Comparison of ENCODE assay signal across 10 cellular contexts in the genomic region with DNA sequence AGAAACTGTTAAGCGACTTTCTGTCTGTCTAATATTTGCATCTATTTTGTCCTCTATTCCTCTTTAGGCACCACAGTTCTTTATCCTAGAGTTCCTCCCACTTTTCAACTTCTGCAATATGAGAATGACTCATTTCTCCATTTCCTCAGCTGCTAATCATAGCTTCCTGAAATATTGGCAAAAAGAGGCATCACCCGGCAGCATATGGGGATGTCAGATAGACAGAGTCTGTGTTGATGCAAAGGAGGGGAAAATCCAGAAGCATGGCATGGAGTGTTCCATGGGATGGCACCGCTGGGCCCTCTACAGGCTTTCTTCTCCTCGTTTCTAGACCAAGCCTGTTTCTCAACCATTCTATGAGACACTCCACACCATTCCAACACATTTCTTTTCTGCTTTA.
DNase-seq lines count a peak whose midpoint lies in the region; ATAC-seq and TF ChIP-seq lines count a peak whose summit lies in the region.
"Had no signal": no experiment of that assay in that cellular context is flagged by ENCODE, and none has a peak within 500 bp of the region (broad histone marks: within the 10 kb centered on the region; RNA-seq: fewer than 3 reads in every experiment).

No MANE protein-coding gene starts in this region.

- ATAC-seq in activated B cell treated with CpG ODN at 0.5 μM for 24 hours (ENCODE audit: low read depth) (no peak), HG02938 (IDR thresholded peaks at IDR 0.05; ENCODE audit: unreplicated experiment) (no peak), HG03460 (IDR thresholded peaks at IDR 0.05; ENCODE audit: unreplicated experiment) (no peak), HG03108 (IDR thresholded peaks at IDR 0.05; ENCODE audit: unreplicated experiment) (no peak)

- intact Hi-C loops in activated B cell treated with CpG ODN at 0.5 μM for 24 hours (cut with micrococcal nuclease), result loop anchor here (5.0 to 10.0 kb wide), 4 partner anchors 93 to 1958 kb away; a partner anchor contains a TSS

- peaks cover 0 to 6% (median 0%) of the 10 kb centered on the region in 11 experiments; a peak in 4 of 22 replicates for H3K9me3 ChIP-seq in BLaER1 treated with 17β-estradiol and CSF1 and Interleukin-3, amounts not matched to agents 10 nM and 100 nM (replicated peaks in 1 of 11)

- H3K4me3 Mint-ChIP-seq in activated B cell treated with CpG ODN at 0.5 μM for 24 hours, result peak overlapping the region; percentile 0
- peak overlapping the region in 1 of 5 donors; percentile 26 for H3K4me3 Mint-ChIP-seq in immature natural killer cell

- peaks cover 88% of the 10 kb centered on the region for H3K4me1 Mint-ChIP-seq in activated B cell treated with CpG ODN at 0.5 μM for 24 hours
- peaks cover 89 to 100% of the 10 kb centered on the region in 2 donors for H3K4me1 Mint-ChIP-seq in immature natural killer cell

- peak overlapping the region in 3 of 10 experiments; percentile 11 to 18 (median 12); a peak in 2 of 20 replicates for H3K4me3 ChIP-seq in BLaER1 treated with 17β-estradiol and CSF1 and Interleukin-3, amounts not matched to agents 10 nM and 100 nM

- CTCF ChIA-PET in activated B cell treated with CpG ODN at 0.5 μM for 24 hours (lab: Charles Lee), result no interaction called here

- DNase-seq in HS-5 (ENCODE audit: low read depth) (peak; percentile 76), activated B cell treated with CpG ODN at 0.5 μM for 24 hours (no peak), immature natural killer cell (no peak), cortex of kidney (lab: John Stamatoyannopoulos, UW) (no peak)
- DNase-seq: anterior cingulate cortex, NCI-H526 treated with DMSO at 0.1 percent for 48 hours had no signal

- peak overlapping the region; percentile 76 to 99 (median 90) for H3K4me2 ChIP-seq in BLaER1 treated with 17β-estradiol and CSF1 and Interleukin-3, amounts not matched to agents 10 nM and 100 nM

- H3K36me3 Mint-ChIP-seq in activated B cell treated with CpG ODN at 0.5 μM for 24 hours (ENCODE audit: low read depth) (peaks cover 15% of the 10 kb centered on the region), immature natural killer cell (peaks cover 0 to 4% (median 0%) of the 10 kb centered on the region in 3 donors)

- H3K27ac Mint-ChIP-seq in activated B cell treated with CpG ODN at 0.5 μM for 24 hours, result peak overlapping the region; percentile 78
- peak overlapping the region in 5 of 6 donors; percentile 74 to 82 (median 80) for H3K27ac Mint-ChIP-seq in immature natural killer cell

- no peaks in the 10 kb centered on the region; a peak in 1 of 22 replicates for H3K36me3 ChIP-seq in BLaER1 treated with 17β-estradiol and CSF1 and Interleukin-3, amounts not matched to agents 10 nM and 100 nM

- no peaks in the 10 kb centered on the region for H3K27me3 ChIP-seq in BLaER1 treated with 17β-estradiol and CSF1 and Interleukin-3, amounts not matched to agents 10 nM and 100 nM

- H3K27me3 Mint-ChIP-seq in activated B cell treated with CpG ODN at 0.5 μM for 24 hours (no peaks in the 10 kb centered on the region), immature natural killer cell (ENCODE audit: low read depth in 3 of 3) (peaks cover 0 to 4% (median 0%) of the 10 kb centered on the region in 3 donors)

- POLR2A ChIA-PET in activated B cell treated with CpG ODN at 0.5 μM for 24 hours (lab: Charles Lee), result interaction anchor here (1.0 to 1.2 kb wide), 2 partner anchors 9 to 11 kb away, joined by 3 read pairs; no protein-coding TSS in a partner anchor

- no peak for TF ChIP-seq CTCF in activated B cell treated with CpG ODN at 0.5 μM for 24 hours (IDR thresholded peaks at IDR 0.05)

- H3K27ac ChIP-seq in BLaER1 treated with 17β-estradiol and CSF1 and Interleukin-3, amounts not matched to agents 10 nM and 100 nM, result peak overlapping the region; percentile 13 to 98 (median 95); a peak in 21 of 22 replicates

- H3K9me3 Mint-ChIP-seq in activated B cell treated with CpG ODN at 0.5 μM for 24 hours (peaks cover 7% of the 10 kb centered on the region), immature natural killer cell (no peaks in the 10 kb centered on the region)

- H4K20me1 ChIP-seq in BLaER1 treated with 17β-estradiol and CSF1 and Interleukin-3, amounts not matched to agents 10 nM and 100 nM, result peaks cover 0 to 7% (median 0%) of the 10 kb centered on the region in 11 experiments; a peak in 2 of 22 replicates

- peak overlapping the region in 10 of 11 experiments; percentile 51 to 94 (median 92); a peak in 20 of 22 replicates for H3K9ac ChIP-seq in BLaER1 treated with 17β-estradiol and CSF1 and Interleukin-3, amounts not matched to agents 10 nM and 100 nM

- peaks cover 66 to 81% (median 75%) of the 10 kb centered on the region in 10 experiments for H3K4me1 ChIP-seq in BLaER1 treated with 17β-estradiol and CSF1 and Interleukin-3, amounts not matched to agents 10 nM and 100 nM
